ENCODE assay signal across 2 cellular contexts in the genomic region with DNA sequence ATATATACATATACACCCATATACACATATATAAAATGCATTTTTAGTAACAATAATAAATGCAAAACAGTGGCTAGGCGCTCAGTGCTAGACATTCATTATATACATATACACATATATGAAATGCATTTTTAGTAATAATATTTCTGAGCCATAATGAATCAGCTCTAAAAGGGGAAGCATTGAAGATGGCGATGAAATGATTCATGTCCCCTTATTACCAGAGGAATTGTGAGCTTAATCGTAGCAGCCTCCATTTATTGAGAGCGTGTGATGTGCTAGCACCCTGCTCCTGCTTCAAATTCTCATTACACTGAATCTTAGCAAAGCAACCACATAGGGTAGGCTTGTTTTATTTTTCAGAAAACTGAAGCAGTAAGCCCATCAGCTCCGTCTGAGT.
TF ChIP-seq lines count a peak whose summit lies in the region.

No MANE protein-coding gene starts in this region.

TF ChIP-seq in IMR-90, 13 proteins besides CTCF, POLR2A, EP300 and RAD21:
- no peak for TF ChIP-seq ELK1 (IDR thresholded peaks at IDR 0.05; ENCODE audit: borderline replicate concordance, low read depth, low read length)
- no peak for TF ChIP-seq BHLHE40 (IDR thresholded peaks at IDR 0.05; ENCODE audit: low read depth, low read length)
- TF ChIP-seq MAFK (IDR thresholded peaks at IDR 0.05; ENCODE audit: low read depth, low read length) = no peak
- no peak for TF ChIP-seq MXI1 (IDR thresholded peaks at IDR 0.05; ENCODE audit: borderline replicate concordance, low read depth, low read length)
- TF ChIP-seq CEBPB (IDR thresholded peaks at IDR 0.05; ENCODE audit: low read depth, low read length) = no peak

TF ChIP-seq in H1, 55 proteins besides CTCF, POLR2A, EP300 and RAD21:
- TF ChIP-seq RNF2 (IDR thresholded peaks at IDR 0.05; ENCODE audit: borderline replicate concordance, low read depth, low read length, missing control alignments, poor library complexity, severe bottlenecking) (no peak), SIX5 (IDR thresholded peaks at IDR 0.05; ENCODE audit: low read depth, low read length) (no peak), CBX8 (IDR thresholded peaks at IDR 0.05; ENCODE audit: borderline replicate concordance, low read depth, low read length) (no peak), CEBPB (IDR thresholded peaks at IDR 0.05; ENCODE audit: low read depth, low read length) (no peak), ATF3 (IDR thresholded peaks at IDR 0.05; ENCODE audit: insufficient read depth, low read depth, low read length) (no peak), KDM5A (IDR thresholded peaks at IDR 0.05; ENCODE audit: low read length) (no peak), SIRT6 (IDR thresholded peaks at IDR 0.05; ENCODE audit: low read length) (no peak), TBP (IDR thresholded peaks at IDR 0.05; ENCODE audit: low read depth, low read length) (no peak), E2F6 (IDR thresholded peaks at IDR 0.05) (no peak), ATF2 (IDR thresholded peaks at IDR 0.05; ENCODE audit: low read length) (no peak), YY1 (IDR thresholded peaks at IDR 0.05; ENCODE audit: low read depth, low read length) (no peak), BACH1 (IDR thresholded peaks at IDR 0.05; ENCODE audit: low read length) (no peak), RFX5 (IDR thresholded peaks at IDR 0.05; ENCODE audit: borderline replicate concordance, low read depth, low read length) (no peak), SP1 (IDR thresholded peaks at IDR 0.05; ENCODE audit: low read depth, low read length) (no peak), BRCA1 (IDR thresholded peaks at IDR 0.05; ENCODE audit: low read depth, low read length) (no peak), SP2 (IDR thresholded peaks at IDR 0.05; ENCODE audit: low read length) (no peak)
